20 cellular contexts compared by ENCODE assay signal in genomic region chr14:100466111-100466856, GRCh38.
"Had no signal": no experiment of that assay in that cellular context is flagged by ENCODE, and none has a peak within 500 bp of the region (broad histone marks: within the 10 kb centered on the region; RNA-seq: fewer than 3 reads in every experiment).

No MANE protein-coding gene starts in this region.

- H3K4me1 Mint-ChIP-seq: activated B cell treated with CpG ODN at 0.5 μM for 24 hours had no signal

- H3K4me3 Mint-ChIP-seq: activated B cell treated with CpG ODN at 0.5 μM for 24 hours; activated naive CD8-positive, alpha-beta T cell treated with anti-CD3 and anti-CD28 coated beads, Interleukin-2, amount 10 ng/mL, durations not matched to agents 7 days and 5 days; brain; neural crest cell had no signal

- DNase-seq: activated B cell treated with CpG ODN at 0.5 μM for 24 hours; activated CD4-positive, alpha-beta T cell treated with anti-CD3 and anti-CD28 coated beads for 48 hours; activated gamma-delta T cell treated with Interleukin-2 at 50 U/mL for 16 hours; activated naive CD8-positive, alpha-beta T cell treated with anti-CD3 and anti-CD28 coated beads, Interleukin-2, amount 10 ng/mL, durations not matched to agents 7 days and 5 days; central memory CD4-positive, alpha-beta T cell; foreskin fibroblast; glutamatergic neuron; hypothalamus; pancreas; right cardiac atrium; small intestine; stimulated activated CD4-positive, alpha-beta T cell treated with anti-CD3 and anti-CD28 coated beads, Interleukin-4, amount 100 ng/mL, for 24 hours; stimulated activated naive CD4-positive, alpha-beta T cell; T-helper 2 cell; tibial artery; uterus had no signal

- H3K27ac Mint-ChIP-seq: activated B cell treated with CpG ODN at 0.5 μM for 24 hours; activated naive CD8-positive, alpha-beta T cell treated with anti-CD3 and anti-CD28 coated beads, Interleukin-2, amount 10 ng/mL, durations not matched to agents 7 days and 5 days had no signal

- H3K36me3 Mint-ChIP-seq: activated naive CD8-positive, alpha-beta T cell treated with anti-CD3 and anti-CD28 coated beads, Interleukin-2, amount 10 ng/mL, durations not matched to agents 7 days and 5 days had no signal

- H3K4me3 ChIP-seq: coronary artery, pancreas, tibial artery, uterus had no signal

- H3K27ac ChIP-seq: coronary artery, pancreas, tibial artery, uterus had no signal

- H3K9me3 ChIP-seq: pancreas, tibial artery, uterus had no signal

- H3K27me3 Mint-ChIP-seq: activated B cell treated with CpG ODN at 0.5 μM for 24 hours had no signal

- H3K9me3 Mint-ChIP-seq: activated B cell treated with CpG ODN at 0.5 μM for 24 hours; activated naive CD8-positive, alpha-beta T cell treated with anti-CD3 and anti-CD28 coated beads, Interleukin-2, amount 10 ng/mL, durations not matched to agents 7 days and 5 days; brain; neural crest cell had no signal

- H3K36me3 ChIP-seq: pancreas, uterus had no signal

- ATAC-seq: left lobe of liver, pancreas, right cardiac atrium had no signal

- H3K27me3 ChIP-seq: pancreas, tibial artery, uterus had no signal

- H3K4me1 ChIP-seq: tibial artery, uterus had no signal
